Comparison of ENCODE assay signal across 7 cellular contexts in the genomic region with DNA sequence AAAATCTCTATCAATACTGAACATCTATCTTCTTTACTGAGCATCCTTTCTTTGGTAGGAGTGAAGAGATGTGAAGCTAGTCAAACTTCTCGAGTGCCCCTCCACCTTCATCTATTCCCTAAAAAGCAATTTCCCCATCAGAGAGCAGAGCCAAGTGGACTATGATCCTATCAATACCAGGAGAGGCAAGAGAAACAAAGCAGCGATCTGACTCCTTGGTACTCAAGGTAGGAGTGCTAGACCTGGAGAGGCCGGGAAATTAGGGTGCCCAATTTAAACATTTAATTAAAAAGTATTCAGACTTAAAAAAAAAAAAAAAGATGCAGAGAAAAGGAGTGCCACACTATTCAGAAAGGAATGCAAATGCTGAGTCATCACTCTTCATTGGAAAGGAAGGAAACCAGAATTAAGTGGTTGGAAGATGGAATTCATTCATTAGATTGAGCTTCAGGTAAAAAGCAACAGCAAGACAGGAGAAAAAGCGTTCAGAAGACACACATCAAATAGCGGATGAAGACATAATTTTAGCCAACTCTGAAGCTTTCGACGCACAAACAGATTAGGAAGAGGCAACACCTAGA. TPM values are rescaled to one million over a fixed set of nuclear protein-coding genes. Genes with fewer than 3 reads are reported as not detected.
DNase-seq lines count a peak whose midpoint lies in the region; TF ChIP-seq lines count a peak whose summit lies in the region.

No MANE protein-coding gene starts in this region.

- no peaks in the 10 kb centered on the region for H3K9me3 ChIP-seq in SJSA1 (replicated peaks)

- TF ChIP-seq CTCF in fibroblast of pulmonary artery (IDR thresholded peaks at IDR 0.05; ENCODE audit: low read length, missing control alignments) (no peak), retinal pigment epithelial cell (conservative IDR thresholded peaks at IDR 0.05; ENCODE audit: low read depth, low read length) (no peak)

- H3K27ac ChIP-seq in SJSA1: peak overlapping the region; percentile 90

- H3K4me3 ChIP-seq in H7 (ENCODE audit: insufficient read depth, low read depth, low read length): peak overlapping the region; percentile 98
- H3K4me3 ChIP-seq in SJSA1: peak overlapping the region; percentile 71
- H3K4me3 ChIP-seq in fibroblast of pulmonary artery (replicated peaks; ENCODE audit: low read depth, low read length): peak overlapping the region; percentile 96
- peak overlapping the region; percentile 89 for H3K4me3 ChIP-seq in retinal pigment epithelial cell (ENCODE audit: low read length)

- DNase-seq in H7 (peak; percentile 12), SJSA1 (ENCODE audit: low read depth in 1 of 2, low spot score in 2 of 2) (peak in 1 of 2 experiments; percentile 58), fibroblast of pulmonary artery (ENCODE audit: low read depth) (peak; percentile 49), retinal pigment epithelial cell (ENCODE audit: low read depth) (no peak), NCI-H1105 (lab: John Stamatoyannopoulos, UW) (no peak), islet precursor cell (no peak)
- no peak for DNase-seq in stimulated activated CD4-positive, alpha-beta T cell treated with anti-CD3 and anti-CD28 coated beads, Interleukin-1b, Interleukin-23, amount 100 ng/mL, for 48 hours

- H3K4me1 ChIP-seq in SJSA1 (replicated peaks): peaks cover 20% of the 10 kb centered on the region

- no peaks in the 10 kb centered on the region for H3K36me3 ChIP-seq in H7 (replicated peaks; ENCODE audit: control insufficient read depth, insufficient read depth, low read length)
- H3K36me3 ChIP-seq in SJSA1: peaks cover 32% of the 10 kb centered on the region

- H3K27me3 ChIP-seq in H7 (ENCODE audit: control insufficient read depth, insufficient read depth, low read length) (no peaks in the 10 kb centered on the region), SJSA1 (replicated peaks) (no peaks in the 10 kb centered on the region)

RNA-seq across cellular contexts. Expression of a gene that starts 1.5 kb away (rescaled TPM):
- 45.4 and 65.9 TPM in 2 replicates for total RNA-seq in H7 (2014; rRNA removed; shearing (Covaris generic))
- total RNA-seq in SJSA1 (2014; rRNA removed; shearing (Covaris generic)): 22.9 and 47.8 TPM in 2 replicates

RNA-seq across cellular contexts. Expression of a gene that starts 52.7 kb away (rescaled TPM):
- total RNA-seq in H7 (2014; rRNA removed; shearing (Covaris generic)): 7.2 and 12.3 TPM in 2 replicates
- total RNA-seq in SJSA1 (2014; rRNA removed; shearing (Covaris generic)): 9.7 and 27.7 TPM in 2 replicates

RNA-seq across cellular contexts. Expression of a gene that starts 56.0 kb away (rescaled TPM):
- total RNA-seq in H7 (2014; rRNA removed; shearing (Covaris generic)): 8.4 and 8.6 TPM in 2 replicates
- 12.6 and 19.7 TPM in 2 replicates for total RNA-seq in SJSA1 (2014; rRNA removed; shearing (Covaris generic))

Comparison
In these comparisons a context has a peak if more than half of its experiments do, and no peak if none do; other contexts are left out.
1. DNase-seq: peak in H7 (single experiment) and fibroblast of pulmonary artery (single experiment); none in retinal pigment epithelial cell (single experiment), NCI-H1105 (single experiment), islet precursor cell (single experiment) and stimulated activated CD4-positive, alpha-beta T cell treated with anti-CD3 and anti-CD28 coated beads, Interleukin-1b, Interleukin-23, amount 100 ng/mL, for 48 hours (single experiment).
2. Peak in every context shown above with its lines, with median percentiles within 50 percentile points of each other: H3K4me3 ChIP-seq.